ENCODE assay signal across 1 cellular context in genomic region chr1:24705260-24706073, GRCh38.
TF ChIP-seq lines count a peak whose summit lies in the region.

No MANE protein-coding gene starts in this region.

TF ChIP-seq in HepG2, 621 proteins besides CTCF, POLR2A, EP300 and RAD21 (continued from another document and continues in another):
- TF ChIP-seq HNF4G (IDR thresholded peaks at IDR 0.05; ENCODE audit: borderline replicate concordance, low read depth, low read length) (no peak), HNF4G (CRISPR knock-in tag; IDR thresholded peaks at IDR 0.05; ENCODE audit: borderline replicate concordance, low read depth) (0 out of 2 replicates have a peak, but pooled peaks have one; percentile 21), FOXO1 (CRISPR knock-in tag; IDR thresholded peaks at IDR 0.05) (0 out of 2 replicates have a peak, but pooled peaks have one; percentile 35), ELF4 (CRISPR knock-in tag; IDR thresholded peaks at IDR 0.05; ENCODE audit: borderline replicate concordance) (0 out of 2 replicates have a peak, but pooled peaks have one; percentile 49), ZBTB3 (CRISPR knock-in tag; IDR thresholded peaks at IDR 0.05; ENCODE audit: borderline replicate concordance, low read depth) (no peak), ZNF776 (CRISPR knock-in tag; IDR thresholded peaks at IDR 0.05) (no peak), NCOR1 (IDR thresholded peaks at IDR 0.05; ENCODE audit: borderline replicate concordance, low read length) (peak; percentile 22; the same call in 1 of the 2 replicates), KDM6A (CRISPR knock-in tag; IDR thresholded peaks at IDR 0.05; ENCODE audit: low read depth) (peak; percentile 34; the same call in 1 of the 2 replicates), ZBTB4 (CRISPR knock-in tag; IDR thresholded peaks at IDR 0.05; ENCODE audit: borderline replicate concordance) (0 out of 2 replicates have a peak, but pooled peaks have one; percentile 11), KLF16 (CRISPR knock-in tag; IDR thresholded peaks at IDR 0.05) (no peak; a peak in 1 of 4 replicates), GATAD2A (CRISPR knock-in tag; IDR thresholded peaks at IDR 0.05) (peak; percentile 79), FLYWCH1 (CRISPR knock-in tag; IDR thresholded peaks at IDR 0.05) (no peak), NFYB (CRISPR knock-in tag; IDR thresholded peaks at IDR 0.05) (peak; percentile 85), FOXK1 (CRISPR knock-in tag; IDR thresholded peaks at IDR 0.05; ENCODE audit: borderline replicate concordance, low read depth) (peak; percentile 12; the same call in 1 of the 2 replicates), DMAP1 (CRISPR knock-in tag; IDR thresholded peaks at IDR 0.05) (0 out of 2 replicates have a peak, but pooled peaks have one; percentile 55), TFDP1 (CRISPR knock-in tag; IDR thresholded peaks at IDR 0.05; ENCODE audit: borderline replicate concordance) (no peak; the same call in 1 of the 2 replicates), TFDP2 (CRISPR knock-in tag; IDR thresholded peaks at IDR 0.05) (peak; percentile 38; the same call in 1 of the 2 replicates), ZNF878 (CRISPR knock-in tag; IDR thresholded peaks at IDR 0.05) (0 out of 2 replicates have a peak, but pooled peaks have one; percentile 51), RARA (CRISPR knock-in tag; IDR thresholded peaks at IDR 0.05) (peak; percentile 49; the same call in 1 of the 2 replicates), SOX13 (IDR thresholded peaks at IDR 0.05) (peak; percentile 82), SOX13 (CRISPR knock-in tag; conservative IDR thresholded peaks at IDR 0.05 in 1 of 2, IDR thresholded peaks at IDR 0.05 in 1 of 2) (peak in 1 of 2 experiments; percentile 84; a peak in 2 of 4 replicates), CEBPG (CRISPR knock-in tag; IDR thresholded peaks at IDR 0.05) (peak; percentile 42), ZNF276 (CRISPR knock-in tag; IDR thresholded peaks at IDR 0.05; ENCODE audit: low read depth) (no peak; the same call in 1 of the 2 replicates), HNRNPLL (IDR thresholded peaks at IDR 0.05; ENCODE audit: low read depth, low read length, poor library complexity, severe bottlenecking) (peak; percentile 37), NR2C2 (CRISPR knock-in tag; IDR thresholded peaks at IDR 0.05; ENCODE audit: borderline replicate concordance) (no peak), SP4 (CRISPR knock-in tag; IDR thresholded peaks at IDR 0.05) (peak; percentile 71; the same call in 1 of the 2 replicates), SP2 (CRISPR knock-in tag; IDR thresholded peaks at IDR 0.05) (peak; percentile 74)
- TF ChIP-seq, protein P1, sequence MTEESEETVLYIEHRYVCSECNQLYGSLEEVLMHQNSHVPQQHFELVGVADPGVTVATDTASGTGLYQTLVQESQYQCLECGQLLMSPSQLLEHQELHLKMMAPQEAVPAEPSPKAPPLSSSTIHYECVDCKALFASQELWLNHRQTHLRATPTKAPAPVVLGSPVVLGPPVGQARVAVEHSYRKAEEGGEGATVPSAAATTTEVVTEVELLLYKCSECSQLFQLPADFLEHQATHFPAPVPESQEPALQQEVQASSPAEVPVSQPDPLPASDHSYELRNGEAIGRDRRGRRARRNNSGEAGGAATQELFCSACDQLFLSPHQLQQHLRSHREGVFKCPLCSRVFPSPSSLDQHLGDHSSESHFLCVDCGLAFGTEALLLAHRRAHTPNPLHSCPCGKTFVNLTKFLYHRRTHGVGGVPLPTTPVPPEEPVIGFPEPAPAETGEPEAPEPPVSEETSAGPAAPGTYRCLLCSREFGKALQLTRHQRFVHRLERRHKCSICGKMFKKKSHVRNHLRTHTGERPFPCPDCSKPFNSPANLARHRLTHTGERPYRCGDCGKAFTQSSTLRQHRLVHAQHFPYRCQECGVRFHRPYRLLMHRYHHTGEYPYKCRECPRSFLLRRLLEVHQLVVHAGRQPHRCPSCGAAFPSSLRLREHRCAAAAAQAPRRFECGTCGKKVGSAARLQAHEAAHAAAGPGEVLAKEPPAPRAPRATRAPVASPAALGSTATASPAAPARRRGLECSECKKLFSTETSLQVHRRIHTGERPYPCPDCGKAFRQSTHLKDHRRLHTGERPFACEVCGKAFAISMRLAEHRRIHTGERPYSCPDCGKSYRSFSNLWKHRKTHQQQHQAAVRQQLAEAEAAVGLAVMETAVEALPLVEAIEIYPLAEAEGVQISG (CRISPR knock-in tag; IDR thresholded peaks at IDR 0.05): 0 out of 2 replicates have a peak, but pooled peaks have one; percentile 14
- TF ChIP-seq, protein P2, sequence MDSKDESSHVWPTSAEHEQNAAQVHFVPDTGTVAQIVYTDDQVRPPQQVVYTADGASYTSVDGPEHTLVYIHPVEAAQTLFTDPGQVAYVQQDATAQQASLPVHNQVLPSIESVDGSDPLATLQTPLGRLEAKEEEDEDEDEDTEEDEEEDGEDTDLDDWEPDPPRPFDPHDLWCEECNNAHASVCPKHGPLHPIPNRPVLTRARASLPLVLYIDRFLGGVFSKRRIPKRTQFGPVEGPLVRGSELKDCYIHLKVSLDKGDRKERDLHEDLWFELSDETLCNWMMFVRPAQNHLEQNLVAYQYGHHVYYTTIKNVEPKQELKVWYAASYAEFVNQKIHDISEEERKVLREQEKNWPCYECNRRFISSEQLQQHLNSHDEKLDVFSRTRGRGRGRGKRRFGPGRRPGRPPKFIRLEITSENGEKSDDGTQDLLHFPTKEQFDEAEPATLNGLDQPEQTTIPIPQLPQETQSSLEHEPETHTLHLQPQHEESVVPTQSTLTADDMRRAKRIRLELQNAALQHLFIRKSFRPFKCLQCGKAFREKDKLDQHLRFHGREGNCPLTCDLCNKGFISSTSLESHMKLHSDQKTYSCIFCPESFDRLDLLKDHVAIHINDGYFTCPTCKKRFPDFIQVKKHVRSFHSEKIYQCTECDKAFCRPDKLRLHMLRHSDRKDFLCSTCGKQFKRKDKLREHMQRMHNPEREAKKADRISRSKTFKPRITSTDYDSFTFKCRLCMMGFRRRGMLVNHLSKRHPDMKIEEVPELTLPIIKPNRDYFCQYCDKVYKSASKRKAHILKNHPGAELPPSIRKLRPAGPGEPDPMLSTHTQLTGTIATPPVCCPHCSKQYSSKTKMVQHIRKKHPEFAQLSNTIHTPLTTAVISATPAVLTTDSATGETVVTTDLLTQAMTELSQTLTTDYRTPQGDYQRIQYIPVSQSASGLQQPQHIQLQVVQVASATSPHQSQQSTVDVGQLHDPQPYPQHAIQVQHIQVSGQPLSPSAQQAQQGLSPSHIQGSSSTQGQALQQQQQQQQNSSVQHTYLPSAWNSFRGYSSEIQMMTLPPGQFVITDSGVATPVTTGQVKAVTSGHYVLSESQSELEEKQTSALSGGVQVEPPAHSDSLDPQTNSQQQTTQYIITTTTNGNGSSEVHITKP (CRISPR knock-in tag; IDR thresholded peaks at IDR 0.05; ENCODE audit: low read depth): no peak
- TF ChIP-seq, protein P3, sequence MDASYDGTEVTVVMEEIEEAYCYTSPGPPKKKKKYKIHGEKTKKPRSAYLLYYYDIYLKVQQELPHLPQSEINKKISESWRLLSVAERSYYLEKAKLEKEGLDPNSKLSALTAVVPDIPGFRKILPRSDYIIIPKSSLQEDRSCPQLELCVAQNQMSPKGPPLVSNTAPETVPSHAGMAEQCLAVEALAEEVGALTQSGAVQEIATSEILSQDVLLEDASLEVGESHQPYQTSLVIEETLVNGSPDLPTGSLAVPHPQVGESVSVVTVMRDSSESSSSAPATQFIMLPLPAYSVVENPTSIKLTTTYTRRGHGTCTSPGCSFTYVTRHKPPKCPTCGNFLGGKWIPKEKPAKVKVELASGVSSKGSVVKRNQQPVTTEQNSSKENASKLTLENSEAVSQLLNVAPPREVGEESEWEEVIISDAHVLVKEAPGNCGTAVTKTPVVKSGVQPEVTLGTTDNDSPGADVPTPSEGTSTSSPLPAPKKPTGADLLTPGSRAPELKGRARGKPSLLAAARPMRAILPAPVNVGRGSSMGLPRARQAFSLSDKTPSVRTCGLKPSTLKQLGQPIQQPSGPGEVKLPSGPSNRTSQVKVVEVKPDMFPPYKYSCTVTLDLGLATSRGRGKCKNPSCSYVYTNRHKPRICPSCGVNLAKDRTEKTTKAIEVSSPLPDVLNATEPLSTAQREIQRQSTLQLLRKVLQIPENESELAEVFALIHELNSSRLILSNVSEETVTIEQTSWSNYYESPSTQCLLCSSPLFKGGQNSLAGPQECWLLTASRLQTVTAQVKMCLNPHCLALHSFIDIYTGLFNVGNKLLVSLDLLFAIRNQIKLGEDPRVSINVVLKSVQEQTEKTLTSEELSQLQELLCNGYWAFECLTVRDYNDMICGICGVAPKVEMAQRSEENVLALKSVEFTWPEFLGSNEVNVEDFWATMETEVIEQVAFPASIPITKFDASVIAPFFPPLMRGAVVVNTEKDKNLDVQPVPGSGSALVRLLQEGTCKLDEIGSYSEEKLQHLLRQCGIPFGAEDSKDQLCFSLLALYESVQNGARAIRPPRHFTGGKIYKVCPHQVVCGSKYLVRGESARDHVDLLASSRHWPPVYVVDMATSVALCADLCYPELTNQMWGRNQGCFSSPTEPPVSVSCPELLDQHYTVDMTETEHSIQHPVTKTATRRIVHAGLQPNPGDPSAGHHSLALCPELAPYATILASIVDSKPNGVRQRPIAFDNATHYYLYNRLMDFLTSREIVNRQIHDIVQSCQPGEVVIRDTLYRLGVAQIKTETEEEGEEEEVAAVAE (CRISPR knock-in tag; IDR thresholded peaks at IDR 0.05; ENCODE audit: borderline replicate concordance): peak; percentile 24; the same call in 1 of the 2 replicates
- TF ChIP-seq, protein P4, sequence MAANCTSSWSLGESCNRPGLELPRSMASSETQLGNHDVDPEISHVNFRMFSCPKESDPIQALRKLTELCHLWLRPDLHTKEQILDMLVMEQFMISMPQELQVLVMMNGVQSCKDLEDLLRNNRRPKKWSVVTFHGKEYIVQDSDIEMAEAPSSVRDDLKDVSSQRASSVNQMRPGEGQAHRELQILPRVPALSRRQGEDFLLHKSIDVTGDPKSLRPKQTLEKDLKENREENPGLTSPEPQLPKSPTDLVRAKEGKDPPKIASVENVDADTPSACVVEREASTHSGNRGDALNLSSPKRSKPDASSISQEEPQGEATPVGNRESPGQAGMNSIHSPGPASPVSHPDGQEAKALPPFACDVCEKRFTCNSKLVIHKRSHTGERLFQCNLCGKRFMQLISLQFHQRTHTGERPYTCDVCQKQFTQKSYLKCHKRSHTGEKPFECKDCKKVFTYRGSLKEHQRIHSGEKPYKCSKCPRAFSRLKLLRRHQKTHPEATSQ (CRISPR knock-in tag; IDR thresholded peaks at IDR 0.05; ENCODE audit: borderline replicate concordance): 0 out of 2 replicates have a peak, but pooled peaks have one; percentile 36
- TF ChIP-seq, protein P5, sequence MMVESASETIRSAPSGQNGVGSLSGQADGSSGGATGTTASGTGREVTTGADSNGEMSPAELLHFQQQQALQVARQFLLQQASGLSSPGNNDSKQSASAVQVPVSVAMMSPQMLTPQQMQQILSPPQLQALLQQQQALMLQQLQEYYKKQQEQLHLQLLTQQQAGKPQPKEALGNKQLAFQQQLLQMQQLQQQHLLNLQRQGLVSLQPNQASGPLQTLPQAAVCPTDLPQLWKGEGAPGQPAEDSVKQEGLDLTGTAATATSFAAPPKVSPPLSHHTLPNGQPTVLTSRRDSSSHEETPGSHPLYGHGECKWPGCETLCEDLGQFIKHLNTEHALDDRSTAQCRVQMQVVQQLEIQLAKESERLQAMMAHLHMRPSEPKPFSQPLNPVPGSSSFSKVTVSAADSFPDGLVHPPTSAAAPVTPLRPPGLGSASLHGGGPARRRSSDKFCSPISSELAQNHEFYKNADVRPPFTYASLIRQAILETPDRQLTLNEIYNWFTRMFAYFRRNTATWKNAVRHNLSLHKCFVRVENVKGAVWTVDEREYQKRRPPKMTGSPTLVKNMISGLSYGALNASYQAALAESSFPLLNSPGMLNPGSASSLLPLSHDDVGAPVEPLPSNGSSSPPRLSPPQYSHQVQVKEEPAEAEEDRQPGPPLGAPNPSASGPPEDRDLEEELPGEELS (CRISPR knock-in tag; IDR thresholded peaks at IDR 0.05): peak; percentile 85
